ENCODE assay signal across 7 cellular contexts in genomic region chr6:21595265-21595950, GRCh38. TPM values are rescaled to one million over a fixed set of nuclear protein-coding genes. Genes with fewer than 3 reads are reported as not detected.
DNase-seq lines count a peak whose midpoint lies in the region; ATAC-seq and TF ChIP-seq lines count a peak whose summit lies in the region.

No MANE protein-coding gene starts in this region.

- H3K4me2 ChIP-seq in smooth muscle cell: peak overlapping the region; percentile 98

- peaks cover 8% of the 10 kb centered on the region for H3F3A ChIP-seq in smooth muscle cell (ENCODE audit: low read depth)

- H4K20me1 ChIP-seq in smooth muscle cell (ENCODE audit: low read depth): peaks cover 62% of the 10 kb centered on the region

- peak overlapping the region; percentile 96 for H3K4me3 ChIP-seq in GM06990 (replicated peaks; ENCODE audit: low read depth, low read length)
- H3K4me3 ChIP-seq in smooth muscle cell: peak overlapping the region; percentile 99

- peaks cover 21% of the 10 kb centered on the region for H3K4me1 ChIP-seq in smooth muscle cell (ENCODE audit: low read depth)

- peaks cover 65% of the 10 kb centered on the region for H3K79me2 ChIP-seq in smooth muscle cell (ENCODE audit: low read depth)

- WGBS in smooth muscle cell (ENCODE audit: low lambda C conversion rate): under 1% methylated on average over 60 of the region's 95 CpGs

- H3K27me3 ChIP-seq in GM06990 (replicated peaks; ENCODE audit: control insufficient read depth, insufficient read depth, low read length) (no peaks in the 10 kb centered on the region), smooth muscle cell (ENCODE audit: low read depth) (no peaks in the 10 kb centered on the region)

- ATAC-seq in GM21717 (IDR thresholded peaks at IDR 0.05; ENCODE audit: unreplicated experiment): peak; percentile 19

- H3K27ac ChIP-seq in smooth muscle cell (ENCODE audit: low read depth): peak overlapping the region; percentile 86

- H2AFZ ChIP-seq in smooth muscle cell (ENCODE audit: low read depth): no peak overlapping the region

- TF ChIP-seq CTCF in GM06990 (IDR thresholded peaks at IDR 0.05; ENCODE audit: insufficient read depth, low read length, poor library complexity, severe bottlenecking) (no peak), smooth muscle cell (IDR thresholded peaks at IDR 0.05; ENCODE audit: borderline replicate concordance, insufficient read depth, poor library complexity, severe bottlenecking) (no peak)

- peak overlapping the region; percentile 88 for H3K9ac ChIP-seq in smooth muscle cell (ENCODE audit: low read depth)

- H3K36me3 ChIP-seq in GM06990 (ENCODE audit: control insufficient read depth, insufficient read depth, low read length) (no peaks in the 10 kb centered on the region), smooth muscle cell (ENCODE audit: low read depth) (no peaks in the 10 kb centered on the region)

- DNase-seq in GM06990 (ENCODE audit: extremely low read depth, insufficient read length) (peak; percentile 70), NCI-H1105 treated with DMSO at 0.1 percent for 48 hours (lab: John Stamatoyannopoulos, UW) (peak; percentile 66), astrocyte of the hippocampus (ENCODE audit: low read depth, low spot score) (peak; percentile 55), iPS-NIHi11 (ENCODE audit: low spot score) (peak; percentile 48), smooth muscle cell (lab: John Stamatoyannopoulos, UW; ENCODE audit: unreplicated experiment) (no peak), islet precursor cell (no peak)

- H3K9me3 ChIP-seq in smooth muscle cell (replicated peaks; ENCODE audit: low read depth): no peaks in the 10 kb centered on the region

RNA-seq across cellular contexts. Expression of gene SOX4, which starts 1.9 kb away (rescaled TPM):
- total RNA-seq in smooth muscle cell: 109 and 118 TPM in 2 replicates
- polyA plus RNA-seq in smooth muscle cell: 91.6 and 91.9 TPM in 2 replicates

Comparison
In these comparisons a context has a peak if more than half of its experiments do, and no peak if none do; other contexts are left out.
1. DNase-seq: peak in GM06990 (single experiment), NCI-H1105 treated with DMSO at 0.1 percent for 48 hours (single experiment), astrocyte of the hippocampus (single experiment) and iPS-NIHi11 (single experiment); none in smooth muscle cell (single experiment) and islet precursor cell (single experiment).